Comparison of ENCODE assay signal across 1 cellular context in the genomic region with DNA sequence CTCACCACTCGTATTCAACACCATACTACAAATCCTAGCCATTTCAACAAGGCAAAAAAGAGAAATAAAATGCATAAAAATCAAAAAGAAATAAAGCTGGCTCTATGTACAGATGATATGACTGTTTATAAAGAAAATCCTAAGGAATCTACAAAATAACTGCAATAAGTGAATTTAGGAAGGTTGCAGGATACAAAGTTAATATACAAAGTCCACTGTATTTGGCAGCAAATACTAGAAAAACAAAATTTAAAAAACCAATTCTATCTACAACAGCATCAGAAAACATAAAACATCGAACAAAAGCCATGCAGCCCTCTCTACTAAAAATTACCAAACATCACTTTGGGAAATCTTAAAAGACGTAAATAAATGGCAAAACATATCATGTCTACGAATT.
TF ChIP-seq lines count a peak whose summit lies in the region.

No MANE protein-coding gene starts in this region.

TF ChIP-seq in K562, 482 proteins besides CTCF, POLR2A, EP300 and RAD21:
- TF ChIP-seq ZBTB33 (CRISPR knock-in tag; IDR thresholded peaks at IDR 0.05): no peak
- TF ChIP-seq, protein P1, sequence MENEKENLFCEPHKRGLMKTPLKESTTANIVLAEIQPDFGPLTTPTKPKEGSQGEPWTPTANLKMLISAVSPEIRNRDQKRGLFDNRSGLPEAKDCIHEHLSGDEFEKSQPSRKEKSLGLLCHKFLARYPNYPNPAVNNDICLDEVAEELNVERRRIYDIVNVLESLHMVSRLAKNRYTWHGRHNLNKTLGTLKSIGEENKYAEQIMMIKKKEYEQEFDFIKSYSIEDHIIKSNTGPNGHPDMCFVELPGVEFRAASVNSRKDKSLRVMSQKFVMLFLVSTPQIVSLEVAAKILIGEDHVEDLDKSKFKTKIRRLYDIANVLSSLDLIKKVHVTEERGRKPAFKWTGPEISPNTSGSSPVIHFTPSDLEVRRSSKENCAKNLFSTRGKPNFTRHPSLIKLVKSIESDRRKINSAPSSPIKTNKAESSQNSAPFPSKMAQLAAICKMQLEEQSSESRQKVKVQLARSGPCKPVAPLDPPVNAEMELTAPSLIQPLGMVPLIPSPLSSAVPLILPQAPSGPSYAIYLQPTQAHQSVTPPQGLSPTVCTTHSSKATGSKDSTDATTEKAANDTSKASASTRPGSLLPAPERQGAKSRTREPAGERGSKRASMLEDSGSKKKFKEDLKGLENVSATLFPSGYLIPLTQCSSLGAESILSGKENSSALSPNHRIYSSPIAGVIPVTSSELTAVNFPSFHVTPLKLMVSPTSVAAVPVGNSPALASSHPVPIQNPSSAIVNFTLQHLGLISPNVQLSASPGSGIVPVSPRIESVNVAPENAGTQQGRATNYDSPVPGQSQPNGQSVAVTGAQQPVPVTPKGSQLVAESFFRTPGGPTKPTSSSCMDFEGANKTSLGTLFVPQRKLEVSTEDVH (IDR thresholded peaks at IDR 0.05; ENCODE audit: low read depth, partially characterized antibody): peak; percentile 26
- no peak for TF ChIP-seq PBX2 (CRISPR knock-in tag; IDR thresholded peaks at IDR 0.05; ENCODE audit: low read depth)
- TF ChIP-seq PBX2 (tag; conservative IDR thresholded peaks at IDR 0.05; ENCODE audit: low read depth): no peak
- TF ChIP-seq SUPT5H (IDR thresholded peaks at IDR 0.05): 0 out of 2 replicates have a peak, but pooled peaks have one; percentile 27
TF ChIP-seq in K562: peak in this region for 2.
